Comparison of ENCODE assay signal across 12 cellular contexts in genomic region chr17:43334744-43335400, GRCh38.
DNase-seq lines count a peak whose midpoint lies in the region; ATAC-seq and TF ChIP-seq lines count a peak whose summit lies in the region.
"Had no signal": no experiment of that assay in that cellular context is flagged by ENCODE, and none has a peak within 500 bp of the region (broad histone marks: within the 10 kb centered on the region; RNA-seq: fewer than 3 reads in every experiment).

No MANE protein-coding gene starts in this region.

- no peaks in the 10 kb centered on the region for H3K36me3 Mint-ChIP-seq in activated naive CD4-positive, alpha-beta T cell treated with anti-CD3 and anti-CD28 coated beads, Interleukin-2, amount 50 U/mL, for 24 hours
- H3K36me3 Mint-ChIP-seq in chondrocyte (ENCODE audit: low read depth) (no peaks in the 10 kb centered on the region), naive B cell (no peaks in the 10 kb centered on the region), type B pancreatic cell (no peaks in the 10 kb centered on the region)
- H3K36me3 Mint-ChIP-seq: immature natural killer cell had no signal

- H3K4me3 Mint-ChIP-seq in activated naive CD4-positive, alpha-beta T cell treated with anti-CD3 and anti-CD28 coated beads, Interleukin-2, amount 50 U/mL, for 24 hours = no peak overlapping the region
- H3K4me3 Mint-ChIP-seq in chondrocyte (ENCODE audit: unreplicated experiment) (no peak overlapping the region), naive B cell (peak overlapping the region in 3 of 8 donors; percentile 3 to 68 (median 32)), type B pancreatic cell (peak overlapping the region; percentile 42)
- H3K4me3 Mint-ChIP-seq: activated CD8-positive, alpha-beta T cell treated with anti-CD3 and anti-CD28 coated beads, Interleukin-2, amount 10 ng/mL, durations not matched to agents 7 days and 5 days; H9 had no signal

- TF ChIP-seq CTCF in chondrocyte (IDR thresholded peaks at IDR 0.05) = no peak
- no peak for TF ChIP-seq CTCF in type B pancreatic cell (conservative IDR thresholded peaks at IDR 0.05)

- peaks cover 23% of the 10 kb centered on the region for H3K4me1 Mint-ChIP-seq in activated naive CD4-positive, alpha-beta T cell treated with anti-CD3 and anti-CD28 coated beads, Interleukin-2, amount 50 U/mL, for 24 hours
- H3K4me1 Mint-ChIP-seq in chondrocyte (ENCODE audit: low read depth) = peaks cover 8% of the 10 kb centered on the region
- H3K4me1 Mint-ChIP-seq in naive B cell = peaks cover 26 to 30% (median 27%) of the 10 kb centered on the region in 3 donors
- H3K4me1 Mint-ChIP-seq in type B pancreatic cell (ENCODE audit: unreplicated experiment) = peaks cover 30% of the 10 kb centered on the region

- H3K27ac Mint-ChIP-seq in activated naive CD4-positive, alpha-beta T cell treated with anti-CD3 and anti-CD28 coated beads, Interleukin-2, amount 50 U/mL, for 24 hours = peak overlapping the region; percentile 77
- H3K27ac Mint-ChIP-seq in chondrocyte (ENCODE audit: unreplicated experiment) (peak overlapping the region; percentile 17), naive B cell (peak overlapping the region in 4 of 6 donors; percentile 50 to 87 (median 76)), type B pancreatic cell (peak overlapping the region; percentile 52)

- H3K9me3 Mint-ChIP-seq in activated naive CD4-positive, alpha-beta T cell treated with anti-CD3 and anti-CD28 coated beads, Interleukin-2, amount 50 U/mL, for 24 hours = no peaks in the 10 kb centered on the region
- H3K9me3 Mint-ChIP-seq in chondrocyte (ENCODE audit: low read depth) (no peaks in the 10 kb centered on the region), naive B cell (no peaks in the 10 kb centered on the region), type B pancreatic cell (no peaks in the 10 kb centered on the region)
- H3K9me3 Mint-ChIP-seq: H9; immature natural killer cell; T-helper 2 cell treated with Interferon-gamma antibody and Interleukin-4, amounts not matched to agents 5 μg/mL and 100 μg/mL, for 36 hours had no signal

- H3K27me3 Mint-ChIP-seq in activated naive CD4-positive, alpha-beta T cell treated with anti-CD3 and anti-CD28 coated beads, Interleukin-2, amount 50 U/mL, for 24 hours = peaks cover 1% of the 10 kb centered on the region
- no peaks in the 10 kb centered on the region for H3K27me3 Mint-ChIP-seq in chondrocyte (ENCODE audit: low read depth)
- no peaks in the 10 kb centered on the region for H3K27me3 Mint-ChIP-seq in naive B cell
- peaks cover 16% of the 10 kb centered on the region for H3K27me3 Mint-ChIP-seq in type B pancreatic cell

- ATAC-seq in naive B cell (ENCODE audit: low read depth in 2 of 2) (no peak), GM19328 (IDR thresholded peaks at IDR 0.05; ENCODE audit: unreplicated experiment) (no peak)

- DNase-seq in activated naive CD4-positive, alpha-beta T cell (lab: John Stamatoyannopoulos, UW) = no peak
- DNase-seq in chondrocyte (ENCODE audit: low spot score) (no peak), naive B cell (no peak), type B pancreatic cell (ENCODE audit: extremely low spot score, unreplicated experiment) (no peak), DMS114 treated with DMSO at 0.1 percent for 48 hours (lab: John Stamatoyannopoulos, UW; ENCODE audit: unreplicated experiment) (no peak)
- DNase-seq in activated CD4-positive, alpha-beta T cell treated with anti-CD3 and anti-CD28 coated beads, Interleukin-2, amount 50 U/mL, for 48 hours = no peak

Comparison
In these comparisons a context has a peak if more than half of its experiments do, and no peak if none do; other contexts are left out.
1. H3K27ac Mint-ChIP-seq: peak in every context shown above with its lines; median percentile 77 in activated naive CD4-positive, alpha-beta T cell treated with anti-CD3 and anti-CD28 coated beads, Interleukin-2, amount 50 U/mL, for 24 hours; 76 in naive B cell; 52 in type B pancreatic cell; 17 in chondrocyte.